ENCODE assay signal across 16 cellular contexts in the genomic region with DNA sequence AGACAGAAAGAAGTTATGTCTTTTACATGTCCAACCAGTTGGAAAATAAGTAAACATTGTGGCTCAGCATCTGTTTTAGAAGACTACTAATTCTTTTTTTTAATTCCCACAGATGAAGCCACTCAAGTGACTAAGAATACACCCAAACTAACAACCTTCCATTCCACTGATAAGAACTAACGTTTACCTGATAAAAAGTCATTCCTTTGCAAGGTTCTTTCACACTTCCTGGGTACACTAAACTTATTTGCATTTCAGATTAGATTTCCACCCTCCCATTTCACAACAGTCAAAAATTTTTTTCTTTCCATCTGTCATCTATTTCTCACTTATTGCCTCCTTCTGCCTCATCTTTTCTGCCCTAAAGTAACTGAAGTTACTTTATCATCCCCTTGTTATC. TPM values are rescaled to one million over a fixed set of nuclear protein-coding genes. Genes with fewer than 3 reads are reported as not detected.
DNase-seq lines count a peak whose midpoint lies in the region; ATAC-seq, FAIRE-seq and TF ChIP-seq lines count a peak whose summit lies in the region.
"Had no signal": no experiment of that assay in that cellular context is flagged by ENCODE, and none has a peak within 500 bp of the region (broad histone marks: within the 10 kb centered on the region; RNA-seq: fewer than 3 reads in every experiment).

No MANE protein-coding gene starts in this region.

- H3K36me3 Mint-ChIP-seq in activated T-cell treated with anti-CD3 and anti-CD28 coated beads, Interleukin-2, amount 50 U/mL, for 24 hours (ENCODE audit: low read depth), result peaks cover 2% of the 10 kb centered on the region
- H3K36me3 Mint-ChIP-seq in activated T-helper 1 cell treated with anti-CD3 and anti-CD28 coated beads, Interleukin-12 subunit alpha, Interleukin-12 subunit beta, Interleukin-2, Interleukin-4 antibody, amounts not matched to agents 30 ng/mL and 10 ng/mL and 1 ng/mL, durations not matched to agents 14 hours and 24 hours and 36 hours (ENCODE audit: low read depth), result peaks cover 26% of the 10 kb centered on the region

- intact Hi-C loops in activated T-helper 1 cell treated with anti-CD3 and anti-CD28 coated beads, Interleukin-12 subunit alpha, Interleukin-12 subunit beta, Interleukin-2, Interleukin-4 antibody, amounts not matched to agents 30 ng/mL and 10 ng/mL and 1 ng/mL, durations not matched to agents 14 hours and 24 hours and 36 hours (cut with micrococcal nuclease), result no loop called here
- intact Hi-C loops in left colon (cut with DNase I, micrococcal nuclease), result no loop called here

- H3K4me3 Mint-ChIP-seq in activated T-cell treated with anti-CD3 and anti-CD28 coated beads, Interleukin-2, amount 50 U/mL, for 24 hours, result no peak overlapping the region
- no peak overlapping the region for H3K4me3 Mint-ChIP-seq in activated T-helper 1 cell treated with anti-CD3 and anti-CD28 coated beads, Interleukin-12 subunit alpha, Interleukin-12 subunit beta, Interleukin-2, Interleukin-4 antibody, amounts not matched to agents 30 ng/mL and 10 ng/mL and 1 ng/mL, durations not matched to agents 14 hours and 24 hours and 36 hours

- no peak for FAIRE-seq in H54 (lab: Jason Lieb, UNC)
- FAIRE-seq: A549, GM12891 had no signal

- DNase-seq in activated T-cell treated with anti-CD3 and anti-CD28 coated beads, Interleukin-2, amount 50 U/mL, for 24 hours, result no peak
- no peak for DNase-seq in activated T-cell treated with anti-CD3 and anti-CD28 coated beads for 4 hours
- no peak for DNase-seq in activated T-helper 1 cell treated with anti-CD3 and anti-CD28 coated beads, Interleukin-12 subunit alpha, Interleukin-12 subunit beta, Interleukin-2, Interleukin-4 antibody, amounts not matched to agents 30 ng/mL and 10 ng/mL and 1 ng/mL, durations not matched to agents 14 hours and 24 hours and 36 hours (ENCODE audit: low spot score)
- DNase-seq in left colon, result no peak
- no peak for DNase-seq in H54 (ENCODE audit: insufficient read length, low spot score)
- DNase-seq in stimulated activated CD4-positive, alpha-beta T cell treated with anti-CD3 and anti-CD28 coated beads, Interleukin-2, amount 100 ng/mL, for 24 hours, result no peak
- DNase-seq: DMS79, KG1, NCI-H1092 treated with DMSO at 0.1 percent for 48 hours, NCI-H1694, NCI-H2107, NCI-H446, PC-3 had no signal

- peaks cover 11% of the 10 kb centered on the region for H3K4me1 Mint-ChIP-seq in activated T-cell treated with anti-CD3 and anti-CD28 coated beads, Interleukin-2, amount 50 U/mL, for 24 hours (ENCODE audit: low read depth)
- H3K4me1 Mint-ChIP-seq in activated T-helper 1 cell treated with anti-CD3 and anti-CD28 coated beads, Interleukin-12 subunit alpha, Interleukin-12 subunit beta, Interleukin-2, Interleukin-4 antibody, amounts not matched to agents 30 ng/mL and 10 ng/mL and 1 ng/mL, durations not matched to agents 14 hours and 24 hours and 36 hours (ENCODE audit: low read depth), result peaks cover 16% of the 10 kb centered on the region

- peak overlapping the region; percentile 5 for H3K27ac Mint-ChIP-seq in activated T-cell treated with anti-CD3 and anti-CD28 coated beads, Interleukin-2, amount 50 U/mL, for 24 hours
- peak overlapping the region; percentile 69 for H3K27ac Mint-ChIP-seq in activated T-helper 1 cell treated with anti-CD3 and anti-CD28 coated beads, Interleukin-12 subunit alpha, Interleukin-12 subunit beta, Interleukin-2, Interleukin-4 antibody, amounts not matched to agents 30 ng/mL and 10 ng/mL and 1 ng/mL, durations not matched to agents 14 hours and 24 hours and 36 hours

- ATAC-seq in left colon (peak; percentile 72), GM19455 (IDR thresholded peaks at IDR 0.05; ENCODE audit: unreplicated experiment) (no peak)
- ATAC-seq: A549, PC-3 had no signal

- no peaks in the 10 kb centered on the region for H3K9me3 Mint-ChIP-seq in activated T-cell treated with anti-CD3 and anti-CD28 coated beads, Interleukin-2, amount 50 U/mL, for 24 hours
- H3K9me3 Mint-ChIP-seq in activated T-helper 1 cell treated with anti-CD3 and anti-CD28 coated beads, Interleukin-12 subunit alpha, Interleukin-12 subunit beta, Interleukin-2, Interleukin-4 antibody, amounts not matched to agents 30 ng/mL and 10 ng/mL and 1 ng/mL, durations not matched to agents 14 hours and 24 hours and 36 hours, result peaks cover 7% of the 10 kb centered on the region

- TF ChIP-seq POLR2A in H54 (IDR thresholded peaks at IDR 0.05; ENCODE audit: low read depth, low read length), result no peak

- H3K27me3 Mint-ChIP-seq in activated T-cell treated with anti-CD3 and anti-CD28 coated beads, Interleukin-2, amount 50 U/mL, for 24 hours, result no peaks in the 10 kb centered on the region
- no peaks in the 10 kb centered on the region for H3K27me3 Mint-ChIP-seq in activated T-helper 1 cell treated with anti-CD3 and anti-CD28 coated beads, Interleukin-12 subunit alpha, Interleukin-12 subunit beta, Interleukin-2, Interleukin-4 antibody, amounts not matched to agents 30 ng/mL and 10 ng/mL and 1 ng/mL, durations not matched to agents 14 hours and 24 hours and 36 hours (ENCODE audit: insufficient read depth)

RNA-seq across cellular contexts. Expression of a gene that starts 20.3 kb away (rescaled TPM):
- 12.2 and 13.5 TPM in 2 replicates for total RNA-seq in activated T-helper 1 cell treated with anti-CD3 and anti-CD28 coated beads, Interleukin-12 subunit alpha, Interleukin-12 subunit beta, Interleukin-2, Interleukin-4 antibody, amounts not matched to agents 30 ng/mL and 10 ng/mL and 1 ng/mL, durations not matched to agents 14 hours and 24 hours and 36 hours
- total RNA-seq in left colon, result 10 to 100 TPM; 54.7 to 72.6 TPM
